ENCODE assay signal across 11 cellular contexts in genomic region chr5:57243286-57244137, GRCh38.
DNase-seq lines count a peak whose midpoint lies in the region; ATAC-seq and TF ChIP-seq lines count a peak whose summit lies in the region.
"Had no signal": no experiment of that assay in that cellular context is flagged by ENCODE, and none has a peak within 500 bp of the region (broad histone marks: within the 10 kb centered on the region; RNA-seq: fewer than 3 reads in every experiment).

No MANE protein-coding gene starts in this region.

- H3K9me3 Mint-ChIP-seq in Calu3 (ENCODE audit: low read depth, unreplicated experiment), result no peaks in the 10 kb centered on the region
- H3K9me3 Mint-ChIP-seq in activated naive CD8-positive, alpha-beta T cell treated with anti-CD3 and anti-CD28 coated beads, Interleukin-2, amount 10 ng/mL, durations not matched to agents 7 days and 5 days, result no peaks in the 10 kb centered on the region

- H3K4me1 Mint-ChIP-seq in Calu3 (ENCODE audit: low read depth, unreplicated experiment), result no peaks in the 10 kb centered on the region
- H3K4me1 Mint-ChIP-seq in activated naive CD8-positive, alpha-beta T cell treated with anti-CD3 and anti-CD28 coated beads, Interleukin-2, amount 10 ng/mL, durations not matched to agents 7 days and 5 days, result peaks cover 27% of the 10 kb centered on the region

- intact Hi-C loops in Calu3 (cut with micrococcal nuclease; ENCODE audit: unreplicated experiment), result no loop called here

- ATAC-seq in GM19351 (IDR thresholded peaks at IDR 0.05; ENCODE audit: unreplicated experiment), result peak; percentile 64
- peak; percentile 61 for ATAC-seq in HG03139 (IDR thresholded peaks at IDR 0.05; ENCODE audit: unreplicated experiment)
- ATAC-seq in activated naive CD8-positive, alpha-beta T cell treated with anti-CD3 and anti-CD28 coated beads, Interleukin-2, amount 10 ng/mL, durations not matched to agents 7 days and 5 days (ENCODE audit: low read depth), result no peak

- no peak for TF ChIP-seq CTCF in Calu3 (IDR thresholded peaks at IDR 0.05; ENCODE audit: unreplicated experiment)

- H3K36me3 Mint-ChIP-seq in Calu3 (ENCODE audit: insufficient read depth, unreplicated experiment), result peaks cover 70% of the 10 kb centered on the region
- H3K36me3 Mint-ChIP-seq in activated naive CD8-positive, alpha-beta T cell treated with anti-CD3 and anti-CD28 coated beads, Interleukin-2, amount 10 ng/mL, durations not matched to agents 7 days and 5 days, result peaks cover 39% of the 10 kb centered on the region

- DNase-seq in Calu3, result no peak
- DNase-seq in activated naive CD8-positive, alpha-beta T cell treated with anti-CD3 and anti-CD28 coated beads, Interleukin-2, amount 10 ng/mL, durations not matched to agents 7 days and 5 days, result no peak
- no peak for DNase-seq in AG08396 (ENCODE audit: low spot score)
- no peak for DNase-seq in NCI-H526 (lab: John Stamatoyannopoulos, UW)
- no peak for DNase-seq in HUDEP-2 (lab: John Stamatoyannopoulos, UW; ENCODE audit: unreplicated experiment in 76 of 76)
- no peak for DNase-seq in SKM-1 treated with dmso at 0.1 percent for 144 hours (lab: John Stamatoyannopoulos, UW; ENCODE audit: unreplicated experiment)
- DNase-seq: central memory CD4-positive, alpha-beta T cell; DND-41; stimulated activated CD4-positive, alpha-beta T cell treated with anti-CD3 and anti-CD28 coated beads, Interleukin-2, amount 100 ng/mL, for 48 hours had no signal

- CTCF ChIA-PET in Calu3 (lab: Charles Lee), result no interaction called here

- POLR2A ChIA-PET in activated naive CD8-positive, alpha-beta T cell treated with anti-CD3 and anti-CD28 coated beads, Interleukin-2, amount 10 ng/mL, durations not matched to agents 7 days and 5 days (lab: Charles Lee), result no interaction called here

- peak overlapping the region; percentile 13 for H3K27ac Mint-ChIP-seq in Calu3 (ENCODE audit: unreplicated experiment)
- peak overlapping the region; percentile 68 for H3K27ac Mint-ChIP-seq in activated naive CD8-positive, alpha-beta T cell treated with anti-CD3 and anti-CD28 coated beads, Interleukin-2, amount 10 ng/mL, durations not matched to agents 7 days and 5 days

- BruUV-seq in Calu3 (replicated peaks; lab: Mats Ljungman, UMichigan), result no TSS peak

- H3K4me3 Mint-ChIP-seq in Calu3 (ENCODE audit: low read depth, unreplicated experiment), result no peak overlapping the region
- no peak overlapping the region for H3K4me3 Mint-ChIP-seq in activated naive CD8-positive, alpha-beta T cell treated with anti-CD3 and anti-CD28 coated beads, Interleukin-2, amount 10 ng/mL, durations not matched to agents 7 days and 5 days

- H3K27me3 Mint-ChIP-seq in Calu3 (ENCODE audit: unreplicated experiment), result no peaks in the 10 kb centered on the region
- H3K27me3 Mint-ChIP-seq in activated naive CD8-positive, alpha-beta T cell treated with anti-CD3 and anti-CD28 coated beads, Interleukin-2, amount 10 ng/mL, durations not matched to agents 7 days and 5 days, result no peaks in the 10 kb centered on the region
